Comparison of ENCODE assay signal across 15 cellular contexts in genomic region chr11:538431-539051, GRCh38. TPM values are rescaled to one million over a fixed set of nuclear protein-coding genes. Genes with fewer than 3 reads are reported as not detected.
A peak's percentile ranks its signal among the peaks of the same experiment; 100 is the strongest.
DNase-seq lines count a peak whose midpoint lies in the region; ATAC-seq and TF ChIP-seq lines count a peak whose summit lies in the region.
"Had no signal": no experiment of that assay in that cellular context is flagged by ENCODE, and none has a peak within 500 bp of the region (broad histone marks: within the 10 kb centered on the region; RNA-seq: fewer than 3 reads in every experiment).

No MANE protein-coding gene starts in this region.

- H3K4me3 ChIP-seq in HCT116 (replicated peaks in 1 of 2; ENCODE audit: low read depth in 1 of 2, low read length in 2 of 2) (peak overlapping the region in 1 of 2 experiments; percentile 64; a peak in 3 of 4 replicates), HAP-1 (no peak overlapping the region)
- H3K4me3 ChIP-seq: right lobe of liver, thyroid gland had no signal

- H3K4me3 Mint-ChIP-seq in brain, result peak overlapping the region in 3 of 5 experiments; percentile 63 to 69 (median 65)
- H3K4me3 Mint-ChIP-seq in neural crest cell, result peak overlapping the region; percentile 59

- no peaks in the 10 kb centered on the region for H4K20me1 ChIP-seq in HCT116 (ENCODE audit: insufficient read depth)

- no peaks in the 10 kb centered on the region for H3K9me3 ChIP-seq in HCT116 (ENCODE audit: control insufficient read depth in 1 of 2, insufficient read depth in 1 of 2, low read depth in 1 of 2, low read length in 2 of 2)
- no peaks in the 10 kb centered on the region for H3K9me3 ChIP-seq in HAP-1
- H3K9me3 ChIP-seq: right lobe of liver, thyroid gland had no signal

- no peak overlapping the region for H2AFZ ChIP-seq in HCT116 (ENCODE audit: low read depth, low read length, poor library complexity, severe bottlenecking)

- H3K9me3 Mint-ChIP-seq in brain (peaks cover 0 to 4% (median 0%) of the 10 kb centered on the region in 5 experiments), neural crest cell (no peaks in the 10 kb centered on the region)

- H3K4me2 ChIP-seq in HCT116 (ENCODE audit: low read length), result peak overlapping the region; percentile 100

- H3K4me1 Mint-ChIP-seq in brain (peaks cover 10% of the 10 kb centered on the region), neural crest cell (peaks cover 4% of the 10 kb centered on the region)

- no peak for TF ChIP-seq RAD21 in HCT116 (IDR thresholded peaks at IDR 0.05; ENCODE audit: low read depth)

- in situ Hi-C loops in HAP-1 (cut with MboI; ENCODE audit: low sequenced_read_pairs), result no loop called here

- CTCF ChIA-PET in HCT116 (lab: Charles Lee), result no interaction called here

- RAD21 ChIA-PET in HCT116 (lab: Charles Lee; ENCODE audit: low non-redundant PET in 1 of 2, low total read pairs in 2 of 2, uncharacterized antibody in 2 of 2, unreplicated experiment in 2 of 2), result no interaction called here

- intact Hi-C loops in HCT116 (cut with micrococcal nuclease), result no loop called here

- POLR2A ChIA-PET in HCT116 (lab: Charles Lee), result no interaction called here

- peak overlapping the region; percentile 100 for H3K27ac ChIP-seq in HCT116 (ENCODE audit: low read depth, low read length)
- H3K27ac ChIP-seq: right lobe of liver had no signal

- H3K79me2 ChIP-seq in HCT116 (ENCODE audit: insufficient read depth, low read length), result peaks cover 21% of the 10 kb centered on the region

- H3K4me1 ChIP-seq in HCT116 (ENCODE audit: control insufficient read depth in 1 of 2, insufficient read depth in 2 of 2, low read length in 2 of 2), result peaks cover 15 to 33% of the 10 kb centered on the region in 2 experiments; a peak in 3 of 4 replicates
- H3K4me1 ChIP-seq in HAP-1, result no peaks in the 10 kb centered on the region; the same call in 1 of the 2 replicates

- no peaks in the 10 kb centered on the region for H3K9me2 ChIP-seq in HCT116 (ENCODE audit: insufficient read depth)

- H3K36me3 Mint-ChIP-seq in brain (no peaks in the 10 kb centered on the region), neural crest cell (ENCODE audit: low read depth) (no peaks in the 10 kb centered on the region)

- DNase-seq in DMS53 (lab: John Stamatoyannopoulos, UW), result peak; percentile 45
- DNase-seq in DMS53 treated with DMSO at 0.1 percent for 48 hours (lab: John Stamatoyannopoulos, UW; ENCODE audit: unreplicated experiment), result no peak
- no peak for DNase-seq in HCT116 (ENCODE audit: low read depth, low spot score)
- no peak for DNase-seq in neural crest cell (ENCODE audit: low read depth, low spot score)
- no peak for DNase-seq in nucleus accumbens (lab: John Stamatoyannopoulos, UW)
- no peak for DNase-seq in HAP-1 (ENCODE audit: low spot score in 2 of 2)
- no peak for DNase-seq in activated CD4-positive, CD25-positive, alpha-beta regulatory T cell (lab: John Stamatoyannopoulos, UW)
- DNase-seq: activated CD8-positive, alpha-beta memory T cell treated with anti-CD3 and anti-CD28 coated beads, Interleukin-2, amount 50 U/mL, for 48 hours; KBM-7; NCI-H2227 treated with DMSO at 0.1 percent for 48 hours; stimulated activated CD8-positive, alpha-beta memory T cell treated with anti-CD3 and anti-CD28 coated beads, Interleukin-4, amount 100 ng/mL, for 48 hours; thyroid gland had no signal

- no peaks in the 10 kb centered on the region for H3K27me3 ChIP-seq in HCT116 (ENCODE audit: insufficient read depth, low read length)
- H3K27me3 ChIP-seq in HAP-1 (ENCODE audit: low read depth), result no peaks in the 10 kb centered on the region
- H3K27me3 ChIP-seq: right lobe of liver, thyroid gland had no signal

- H3K9ac ChIP-seq in HCT116 (ENCODE audit: low read length), result peak overlapping the region; percentile 77

- no peak for ATAC-seq in HCT116
- ATAC-seq: right lobe of liver had no signal

- no peak for TF ChIP-seq POLR2A in HCT116 (IDR thresholded peaks at IDR 0.05; ENCODE audit: borderline replicate concordance, extremely low read depth, insufficient read depth, insufficient read length)

- TF ChIP-seq CTCF in HCT116 (IDR thresholded peaks at IDR 0.05 in 2 of 3, conservative IDR thresholded peaks at IDR 0.05 in 1 of 3; ENCODE audit: borderline replicate concordance in 1 of 3, insufficient read depth in 1 of 3, low read depth in 2 of 3, low read length in 2 of 3) (no peak), brain (conservative IDR thresholded peaks at IDR 0.05) (no peak), neural crest cell (conservative IDR thresholded peaks at IDR 0.05) (no peak)

- H3K36me3 ChIP-seq in HCT116 (ENCODE audit: control insufficient read depth in 1 of 2, insufficient read depth in 2 of 2, low read length in 2 of 2) (peaks cover 0 to 5% of the 10 kb centered on the region in 2 experiments; a peak in 1 of 4 replicates), HAP-1 (replicated peaks) (peaks cover 5% of the 10 kb centered on the region; the same call in 1 of the 2 replicates)
- H3K36me3 ChIP-seq: right lobe of liver, thyroid gland had no signal

- no TSS peak for BruUV-seq in HCT116 (replicated peaks; lab: Mats Ljungman, UMichigan)

- H3K27ac Mint-ChIP-seq in brain (peak overlapping the region in 1 of 5 experiments; percentile 7), neural crest cell (ENCODE audit: unreplicated experiment) (no peak overlapping the region)

- H3K27me3 Mint-ChIP-seq in brain (no peaks in the 10 kb centered on the region), neural crest cell (ENCODE audit: low read depth) (peaks cover 14% of the 10 kb centered on the region)

TF ChIP-seq in HCT116, 20 proteins besides CTCF, POLR2A, EP300 and RAD21 (continues in another document):
- TF ChIP-seq SRF (IDR thresholded peaks at IDR 0.05; ENCODE audit: low read depth), result no peak
- TF ChIP-seq YY1 (IDR thresholded peaks at IDR 0.05; ENCODE audit: extremely low read depth, insufficient replicate concordance, low read depth, low read length), result no peak
- no peak for TF ChIP-seq ATF3 (IDR thresholded peaks at IDR 0.05)
- no peak for TF ChIP-seq JUND (IDR thresholded peaks at IDR 0.05)
- TF ChIP-seq REST (IDR thresholded peaks at IDR 0.05; ENCODE audit: low read depth), result no peak
- TF ChIP-seq MAX (IDR thresholded peaks at IDR 0.05), result no peak
- no peak for TF ChIP-seq EGR1 (IDR thresholded peaks at IDR 0.05; ENCODE audit: low read depth)
- no peak for TF ChIP-seq SP1 (IDR thresholded peaks at IDR 0.05; ENCODE audit: low read depth)
- TF ChIP-seq EZH2 (IDR thresholded peaks at IDR 0.05), result no peak
- no peak for TF ChIP-seq EZH2phosphoT487 (IDR thresholded peaks at IDR 0.05; ENCODE audit: borderline replicate concordance)
- TF ChIP-seq FOSL1 (IDR thresholded peaks at IDR 0.05; ENCODE audit: low read depth), result no peak
- no peak for TF ChIP-seq ZFX (IDR thresholded peaks at IDR 0.05)
- no peak for TF ChIP-seq POLR2AphosphoS5 (IDR thresholded peaks at IDR 0.05; ENCODE audit: low read depth, low read length)

RNA-seq across cellular contexts. Expression of gene LRRC56, which starts 1.2 kb away (rescaled TPM):
- total RNA-seq in HCT116 (2021; ENCODE audit: unreplicated experiment), result 9.1 TPM
- 6.3 and 6.5 TPM in 2 replicates for polyA plus RNA-seq in HCT116 (2012)
- polyA plus RNA-seq in brain (ENCODE audit: insufficient read depth, low read depth, low replicate concordance), result 5.4 TPM
- total RNA-seq in neural crest cell, result 2.1 and 2.4 TPM in 2 replicates
- total RNA-seq: A172 had no signal

RNA-seq across cellular contexts. Expression of gene HRAS, which starts 3.2 kb away (rescaled TPM):
- total RNA-seq in HCT116 (2021; ENCODE audit: unreplicated experiment) (104 TPM), neural crest cell (90.6 and 93.5 TPM in 2 replicates)
- polyA plus RNA-seq in HCT116 (2012), result 118 and 126 TPM in 2 replicates
- polyA plus RNA-seq in brain (ENCODE audit: insufficient read depth, low read depth, low replicate concordance), result 127 TPM

RNA-seq across cellular contexts. Expression of gene LMNTD2, which starts 22.0 kb away (rescaled TPM):
- total RNA-seq in HCT116 (2021; ENCODE audit: unreplicated experiment), result 9.5 TPM
- polyA plus RNA-seq in HCT116 (2012), result 7.1 and 7.6 TPM in 2 replicates
- polyA plus RNA-seq in brain (ENCODE audit: insufficient read depth, low read depth, low replicate concordance), result 1.1 TPM
- total RNA-seq in neural crest cell, result 1.8 and 2.2 TPM in 2 replicates

RNA-seq across cellular contexts. Expression of gene RASSF7, which starts 22.2 kb away (rescaled TPM):
- total RNA-seq in HCT116 (2021; ENCODE audit: unreplicated experiment) (35.9 TPM), neural crest cell (7.3 and 7.4 TPM in 2 replicates)
- polyA plus RNA-seq in HCT116 (2012), result 43.6 and 64.9 TPM in 2 replicates
- 11.2 TPM for polyA plus RNA-seq in brain (ENCODE audit: insufficient read depth, low read depth, low replicate concordance)

RNA-seq across cellular contexts. Expression of gene RNH1, which starts 31.5 kb away (rescaled TPM):
- total RNA-seq in HCT116 (2021; ENCODE audit: unreplicated experiment) (120 TPM), neural crest cell (69.2 and 71.1 TPM in 2 replicates)
- 128 and 151 TPM in 2 replicates for polyA plus RNA-seq in HCT116 (2012)
- 142 TPM for polyA plus RNA-seq in brain (ENCODE audit: insufficient read depth, low read depth, low replicate concordance)
